7 cellular contexts compared by ENCODE assay signal in the genomic region with DNA sequence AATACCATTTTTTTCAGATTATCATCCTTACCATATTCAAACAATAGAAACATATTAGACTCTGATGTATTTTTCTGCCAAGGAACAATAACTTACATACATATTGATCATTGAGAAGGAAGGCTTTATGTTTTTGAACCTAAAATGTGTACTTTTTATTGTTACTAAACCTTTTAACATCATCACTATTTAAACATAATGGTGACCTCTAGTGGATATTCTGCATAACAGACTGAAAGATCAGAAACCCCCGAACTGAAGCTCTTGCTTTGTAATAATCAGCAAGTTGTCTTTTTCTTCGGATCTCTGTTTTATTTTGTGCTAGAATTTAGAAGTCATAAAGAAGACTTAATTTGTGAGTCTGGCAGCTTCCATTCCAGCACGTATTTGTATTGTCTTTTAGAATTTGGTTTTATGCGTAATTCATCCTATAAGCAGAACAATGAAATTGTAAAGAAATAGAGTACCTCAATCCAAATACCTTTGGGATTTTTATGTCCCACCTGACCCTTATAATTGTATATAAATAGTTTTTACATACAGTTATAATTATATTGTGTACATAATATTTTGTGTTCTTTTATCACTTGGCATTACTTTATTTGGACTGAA.
DNase-seq lines count a peak whose midpoint lies in the region; TF ChIP-seq lines count a peak whose summit lies in the region.

No MANE protein-coding gene starts in this region.

- no peak overlapping the region for H3K4me3 Mint-ChIP-seq in nephron
- H3K4me3 Mint-ChIP-seq in activated CD4-positive, alpha-beta T cell treated with anti-CD3 and anti-CD28 coated beads, Interleukin-2, amount 10 ng/mL, durations not matched to agents 24 days and 14 days, result no peak overlapping the region

- H2AFZ ChIP-seq in KMS-11 (ENCODE audit: low read depth), result no peak overlapping the region

- no peak overlapping the region for H3K9ac ChIP-seq in KMS-11

- intact Hi-C loops in posterior vena cava (cut with DNase I), result loop anchor here (5.0 kb wide), 1 partner anchor 136 kb away; a partner anchor contains a TSS
- intact Hi-C loops in activated CD4-positive, alpha-beta T cell treated with anti-CD3 and anti-CD28 coated beads, Interleukin-2, amount 10 ng/mL, durations not matched to agents 24 days and 14 days (cut with micrococcal nuclease), result loop anchor here (1.0 kb wide), 2 partner anchors 41 to 134 kb away; a partner anchor contains a TSS

- H3K27ac Mint-ChIP-seq in nephron, result peak overlapping the region in 2 of 3 experiments; percentile 49 to 52
- H3K27ac Mint-ChIP-seq in activated CD4-positive, alpha-beta T cell treated with anti-CD3 and anti-CD28 coated beads, Interleukin-2, amount 10 ng/mL, durations not matched to agents 24 days and 14 days, result no peak overlapping the region

- no peaks in the 10 kb centered on the region for H4K20me1 ChIP-seq in KMS-11 (ENCODE audit: insufficient read depth)

- H3K36me3 ChIP-seq in KMS-11 (ENCODE audit: insufficient read depth), result no peaks in the 10 kb centered on the region

- no peaks in the 10 kb centered on the region for H3K9me3 Mint-ChIP-seq in nephron
- H3K9me3 Mint-ChIP-seq in activated CD4-positive, alpha-beta T cell treated with anti-CD3 and anti-CD28 coated beads, Interleukin-2, amount 10 ng/mL, durations not matched to agents 24 days and 14 days, result no peaks in the 10 kb centered on the region

- TF ChIP-seq CTCF in KMS-11 (conservative IDR thresholded peaks at IDR 0.05; ENCODE audit: low read depth, low read length) (peak; percentile 76), nephron (IDR thresholded peaks at IDR 0.05; ENCODE audit: unreplicated experiment in 3 of 3) (peak; percentile 59 to 72 (median 61))

- peak; percentile 62 for DNase-seq in EH (ENCODE audit: low read depth)
- DNase-seq in SIG-M5 treated with dmso at 0.1 percent for 504 hours (lab: John Stamatoyannopoulos, UW; ENCODE audit: unreplicated experiment), result peak; percentile 72
- DNase-seq in epidermal melanocyte (ENCODE audit: insufficient read length, low spot score), result peak; percentile 49
- DNase-seq in posterior vena cava (ENCODE audit: low spot score), result no peak
- no peak for DNase-seq in activated CD4-positive, alpha-beta T cell treated with anti-CD3 and anti-CD28 coated beads, Interleukin-2, amount 10 ng/mL, durations not matched to agents 24 days and 14 days

- H3K4me1 ChIP-seq in KMS-11 (ENCODE audit: low read depth, poor library complexity, severe bottlenecking), result no peaks in the 10 kb centered on the region

- H3K79me2 ChIP-seq in KMS-11 (ENCODE audit: insufficient read depth, low read depth), result no peaks in the 10 kb centered on the region

- peaks cover 14% of the 10 kb centered on the region for H3K36me3 Mint-ChIP-seq in nephron (ENCODE audit: low read depth)
- H3K36me3 Mint-ChIP-seq in activated CD4-positive, alpha-beta T cell treated with anti-CD3 and anti-CD28 coated beads, Interleukin-2, amount 10 ng/mL, durations not matched to agents 24 days and 14 days (ENCODE audit: low read depth), result peaks cover 23% of the 10 kb centered on the region

- H3K4me2 ChIP-seq in KMS-11, result no peak overlapping the region

- no peaks in the 10 kb centered on the region for H3K27me3 Mint-ChIP-seq in nephron (ENCODE audit: low read depth)
- H3K27me3 Mint-ChIP-seq in activated CD4-positive, alpha-beta T cell treated with anti-CD3 and anti-CD28 coated beads, Interleukin-2, amount 10 ng/mL, durations not matched to agents 24 days and 14 days, result no peaks in the 10 kb centered on the region

- peaks cover 52% of the 10 kb centered on the region for H3K4me1 Mint-ChIP-seq in nephron
- H3K4me1 Mint-ChIP-seq in activated CD4-positive, alpha-beta T cell treated with anti-CD3 and anti-CD28 coated beads, Interleukin-2, amount 10 ng/mL, durations not matched to agents 24 days and 14 days, result peaks cover 30% of the 10 kb centered on the region

- H3K27ac ChIP-seq in KMS-11, result no peak overlapping the region

- H3K27me3 ChIP-seq in KMS-11 (ENCODE audit: insufficient read depth, low read depth), result no peaks in the 10 kb centered on the region

- H3K4me3 ChIP-seq in KMS-11 (IDR thresholded peaks at IDR 0.05; ENCODE audit: insufficient read depth, low read depth, low read length), result no peak overlapping the region

Comparison
In these comparisons a context has a peak if more than half of its experiments do, and no peak if none do; other contexts are left out.
1. DNase-seq: peak in EH (single experiment), SIG-M5 treated with dmso at 0.1 percent for 504 hours (single experiment) and epidermal melanocyte (single experiment); none in posterior vena cava (single experiment) and activated CD4-positive, alpha-beta T cell treated with anti-CD3 and anti-CD28 coated beads, Interleukin-2, amount 10 ng/mL, durations not matched to agents 24 days and 14 days (single experiment).